Comparison of ENCODE assay signal across 8 cellular contexts in the genomic region with DNA sequence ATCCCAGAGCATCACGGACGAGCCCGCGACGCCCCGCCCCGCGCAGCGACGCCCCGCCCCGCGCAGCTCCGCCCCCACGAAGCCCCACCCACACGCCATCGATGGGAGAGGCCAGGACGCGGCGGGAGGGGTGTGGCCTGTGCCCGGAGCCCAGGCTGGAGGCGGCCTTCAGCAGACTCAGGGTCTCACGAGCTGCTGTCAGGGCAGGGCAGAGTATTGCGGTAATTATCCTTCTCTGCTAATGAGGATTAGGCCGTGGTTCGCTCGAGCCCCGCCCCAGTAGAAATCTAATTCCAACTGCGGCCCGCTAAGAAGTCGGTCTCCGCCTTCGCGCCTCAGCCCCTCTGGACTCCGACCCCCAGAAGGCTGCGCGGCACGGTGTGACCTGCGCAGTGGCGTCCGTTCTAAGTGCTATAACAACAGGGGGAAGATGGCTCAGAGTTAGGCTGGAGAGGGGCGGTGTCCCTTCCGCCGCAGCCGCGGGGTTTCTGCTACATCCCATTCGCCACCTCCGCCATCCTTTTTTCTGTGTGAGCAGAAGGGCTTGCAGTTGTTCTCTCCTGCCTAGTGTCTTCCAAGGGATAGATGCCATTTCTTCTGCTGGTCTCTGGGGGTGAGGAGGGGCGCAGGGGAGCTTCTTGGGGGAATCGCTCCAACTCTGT.
DNase-seq lines count a peak whose midpoint lies in the region; ATAC-seq and TF ChIP-seq lines count a peak whose summit lies in the region.

No MANE protein-coding gene starts in this region.

- H3K36me3 Mint-ChIP-seq in central memory CD8-positive, alpha-beta T cell (ENCODE audit: insufficient read depth): peaks cover 6% of the 10 kb centered on the region

- no peaks in the 10 kb centered on the region for H3K27me3 Mint-ChIP-seq in central memory CD8-positive, alpha-beta T cell

- peak overlapping the region; percentile 93 for H3K27ac Mint-ChIP-seq in central memory CD8-positive, alpha-beta T cell (ENCODE audit: low read depth)

- H3K4me3 ChIP-seq in AG09309 (ENCODE audit: control insufficient read depth, low read depth, low read length): peak overlapping the region; percentile 63

- H3K4me1 Mint-ChIP-seq in central memory CD8-positive, alpha-beta T cell: peaks cover 35% of the 10 kb centered on the region

- H3K9me3 Mint-ChIP-seq in central memory CD8-positive, alpha-beta T cell: no peaks in the 10 kb centered on the region

- no peak for TF ChIP-seq CTCF in AG09309 (IDR thresholded peaks at IDR 0.05; ENCODE audit: control insufficient read depth, insufficient read depth, low read depth, low read length, missing control alignments)

- peak overlapping the region; percentile 91 for H3K4me3 Mint-ChIP-seq in central memory CD8-positive, alpha-beta T cell

- peak; percentile 67 for DNase-seq in AG09309 (ENCODE audit: low read depth)
- peak; percentile 97 for DNase-seq in NCI-H226
- peak; percentile 82 to 86 (median 84) for DNase-seq in activated CD4-positive, CD25-positive, alpha-beta regulatory T cell (lab: John Stamatoyannopoulos, UW)
- peak; percentile 86 to 87 for DNase-seq in central memory CD8-positive, alpha-beta T cell (ENCODE audit: low spot score in 2 of 2)
- DNase-seq in islet precursor cell: peak; percentile 98
- DNase-seq in stimulated activated CD4-positive, alpha-beta T cell treated with anti-CD3 and anti-CD28 coated beads, Interleukin-12 subunit alpha, Interleukin-12 subunit beta, amount 100 ng/mL, for 4 hours: peak; percentile 91

- ATAC-seq in GM19023 (IDR thresholded peaks at IDR 0.05; ENCODE audit: unreplicated experiment) (peak; percentile 96), HG03196 (IDR thresholded peaks at IDR 0.05; ENCODE audit: unreplicated experiment) (peak; percentile 97)
- ATAC-seq in central memory CD8-positive, alpha-beta T cell (replicated peaks; ENCODE audit: extremely low read depth, poor library complexity, severe bottlenecking): peak; percentile 94

Comparison
In these comparisons a context has a peak if more than half of its experiments do, and no peak if none do; other contexts are left out.
1. Peak in every context shown above with its lines: DNase-seq, ATAC-seq and H3K4me3 ChIP-seq.